ENCODE assay signal across 21 cellular contexts in genomic region chr10:1674501-1674900, GRCh38.
DNase-seq lines count a peak whose midpoint lies in the region; ATAC-seq and TF ChIP-seq lines count a peak whose summit lies in the region.
"Had no signal": no experiment of that assay in that cellular context is flagged by ENCODE, and none has a peak within 500 bp of the region (broad histone marks: within the 10 kb centered on the region; RNA-seq: fewer than 3 reads in every experiment).

No MANE protein-coding gene starts in this region.

- H3K27me3 Mint-ChIP-seq in T-helper 2 cell treated with Interferon-gamma antibody and Interleukin-4, amounts not matched to agents 5 μg/mL and 100 μg/mL, for 36 hours (ENCODE audit: low read depth) = no peaks in the 10 kb centered on the region
- H3K27me3 Mint-ChIP-seq: activated CD4-positive, alpha-beta T cell treated with anti-CD3 and anti-CD28 coated beads, Interleukin-2, amount 10 ng/mL, durations not matched to agents 7 days and 5 days had no signal

- peaks cover 0 to 20% (median 0%) of the 10 kb centered on the region in 7 donors for H3K27me3 ChIP-seq in heart right ventricle
- H3K27me3 ChIP-seq: SJCRH30 had no signal

- H3K9me3 ChIP-seq in heart right ventricle = no peaks in the 10 kb centered on the region
- H3K9me3 ChIP-seq: esophagus muscularis mucosa, SJCRH30, stomach had no signal

- DNase-seq in GM12865 (ENCODE audit: low read depth) = peak; percentile 77
- no peak for DNase-seq in DMS153 (lab: John Stamatoyannopoulos, UW)
- DNase-seq in NOMO-1 treated with DMSO at 0.1 percent for 48 hours (lab: John Stamatoyannopoulos, UW; ENCODE audit: unreplicated experiment) = no peak
- no peak for DNase-seq in heart right ventricle
- no peak for DNase-seq in T-helper 2 cell treated with Interferon-gamma antibody and Interleukin-4, amounts not matched to agents 5 μg/mL and 100 μg/mL, for 36 hours (ENCODE audit: low spot score)
- DNase-seq: activated CD4-positive, alpha-beta T cell treated with anti-CD3 and anti-CD28 coated beads, Interleukin-2, amount 10 ng/mL, durations not matched to agents 7 days and 5 days; glutamatergic neuron; NCI-H1092 treated with DMSO at 0.1 percent for 48 hours; NCI-H2171 treated with DMSO at 0.1 percent for 48 hours; SJCRH30; stimulated activated CD4-positive, alpha-beta T cell treated with anti-CD3 and anti-CD28 coated beads, Interleukin-12 subunit alpha, Interleukin-12 subunit beta, amount 100 ng/mL, for 4 hours; stomach; T1000 had no signal

- TF ChIP-seq CTCF in GM12865 (IDR thresholded peaks at IDR 0.05; ENCODE audit: insufficient read depth, low read depth, low read length, missing control alignments) = no peak
- no peak for TF ChIP-seq CTCF in heart right ventricle (IDR thresholded peaks at IDR 0.05)

- ATAC-seq in GM18909 (IDR thresholded peaks at IDR 0.05; ENCODE audit: poor library complexity, unreplicated experiment) (peak; percentile 77), HG02588 (IDR thresholded peaks at IDR 0.05; ENCODE audit: unreplicated experiment) (peak; percentile 67), HG03457 (IDR thresholded peaks at IDR 0.05; ENCODE audit: unreplicated experiment) (peak; percentile 82), heart right ventricle (no peak)
- ATAC-seq: K562 had no signal

- H3K4me3 Mint-ChIP-seq in T-helper 2 cell treated with Interferon-gamma antibody and Interleukin-4, amounts not matched to agents 5 μg/mL and 100 μg/mL, for 36 hours = no peak overlapping the region
- H3K4me3 Mint-ChIP-seq: activated CD4-positive, alpha-beta T cell treated with anti-CD3 and anti-CD28 coated beads, Interleukin-2, amount 10 ng/mL, durations not matched to agents 7 days and 5 days; activated naive CD8-positive, alpha-beta T cell; nephron had no signal

- intact Hi-C loops in heart right ventricle (cut with DNase I) = no loop called here

- H3K9me3 Mint-ChIP-seq in T-helper 2 cell treated with Interferon-gamma antibody and Interleukin-4, amounts not matched to agents 5 μg/mL and 100 μg/mL, for 36 hours = no peaks in the 10 kb centered on the region
- H3K9me3 Mint-ChIP-seq: activated CD4-positive, alpha-beta T cell treated with anti-CD3 and anti-CD28 coated beads, Interleukin-2, amount 10 ng/mL, durations not matched to agents 7 days and 5 days; nephron had no signal

- H3K4me3 ChIP-seq in GM12865 (ENCODE audit: low read depth, low read length) (no peak overlapping the region), heart right ventricle (no peak overlapping the region)
- H3K4me3 ChIP-seq: esophagus muscularis mucosa, K562, SJCRH30, stomach had no signal

- WGBS in heart right ventricle, 2 donors = 90% methylated on average over 11 of the region's 11 CpGs

- H3K4me1 Mint-ChIP-seq in T-helper 2 cell treated with Interferon-gamma antibody and Interleukin-4, amounts not matched to agents 5 μg/mL and 100 μg/mL, for 36 hours (ENCODE audit: low read depth) = no peaks in the 10 kb centered on the region
- H3K4me1 Mint-ChIP-seq: activated CD4-positive, alpha-beta T cell treated with anti-CD3 and anti-CD28 coated beads, Interleukin-2, amount 10 ng/mL, durations not matched to agents 7 days and 5 days; nephron had no signal

- no peaks in the 10 kb centered on the region for H3K4me1 ChIP-seq in heart right ventricle
- H3K4me1 ChIP-seq: esophagus muscularis mucosa, SJCRH30, stomach had no signal

- no peak overlapping the region for H3K27ac ChIP-seq in heart right ventricle
- H3K27ac ChIP-seq: esophagus muscularis mucosa, HL-60, SJCRH30, stomach had no signal

- no peaks in the 10 kb centered on the region for H3K36me3 Mint-ChIP-seq in T-helper 2 cell treated with Interferon-gamma antibody and Interleukin-4, amounts not matched to agents 5 μg/mL and 100 μg/mL, for 36 hours (ENCODE audit: low read depth)
- H3K36me3 Mint-ChIP-seq: activated naive CD8-positive, alpha-beta T cell had no signal

- no peaks in the 10 kb centered on the region for H3K36me3 ChIP-seq in heart right ventricle
- H3K36me3 ChIP-seq: esophagus muscularis mucosa, SJCRH30, stomach had no signal

- no peak overlapping the region for H3K27ac Mint-ChIP-seq in T-helper 2 cell treated with Interferon-gamma antibody and Interleukin-4, amounts not matched to agents 5 μg/mL and 100 μg/mL, for 36 hours
- H3K27ac Mint-ChIP-seq: activated CD4-positive, alpha-beta T cell treated with anti-CD3 and anti-CD28 coated beads, Interleukin-2, amount 10 ng/mL, durations not matched to agents 7 days and 5 days; activated naive CD8-positive, alpha-beta T cell; nephron had no signal

Comparison
In these comparisons a context has a peak if more than half of its experiments do, and no peak if none do; other contexts are left out.
1. ATAC-seq: peak in GM18909 (single experiment), HG02588 (single experiment) and HG03457 (single experiment); none in heart right ventricle (0 of 8).